ENCODE assay signal across 1 cellular context in genomic region chr1:36481091-36481490, GRCh38.
TF ChIP-seq lines count a peak whose summit lies in the region.

No MANE protein-coding gene starts in this region.

TF ChIP-seq in HepG2, 621 proteins besides CTCF, POLR2A, EP300 and RAD21:
- TF ChIP-seq BRCA1 (CRISPR knock-in tag; IDR thresholded peaks at IDR 0.05): no peak
- TF ChIP-seq ZSCAN9 (CRISPR knock-in tag; IDR thresholded peaks at IDR 0.05; ENCODE audit: borderline replicate concordance): no peak
- TF ChIP-seq XRCC5 (optimal IDR thresholded peaks at IDR 0.05; ENCODE audit: low read length): no peak
- no peak for TF ChIP-seq TCF7L2 (IDR thresholded peaks at IDR 0.05; ENCODE audit: low read depth, low read length)
- TF ChIP-seq, protein P1, sequence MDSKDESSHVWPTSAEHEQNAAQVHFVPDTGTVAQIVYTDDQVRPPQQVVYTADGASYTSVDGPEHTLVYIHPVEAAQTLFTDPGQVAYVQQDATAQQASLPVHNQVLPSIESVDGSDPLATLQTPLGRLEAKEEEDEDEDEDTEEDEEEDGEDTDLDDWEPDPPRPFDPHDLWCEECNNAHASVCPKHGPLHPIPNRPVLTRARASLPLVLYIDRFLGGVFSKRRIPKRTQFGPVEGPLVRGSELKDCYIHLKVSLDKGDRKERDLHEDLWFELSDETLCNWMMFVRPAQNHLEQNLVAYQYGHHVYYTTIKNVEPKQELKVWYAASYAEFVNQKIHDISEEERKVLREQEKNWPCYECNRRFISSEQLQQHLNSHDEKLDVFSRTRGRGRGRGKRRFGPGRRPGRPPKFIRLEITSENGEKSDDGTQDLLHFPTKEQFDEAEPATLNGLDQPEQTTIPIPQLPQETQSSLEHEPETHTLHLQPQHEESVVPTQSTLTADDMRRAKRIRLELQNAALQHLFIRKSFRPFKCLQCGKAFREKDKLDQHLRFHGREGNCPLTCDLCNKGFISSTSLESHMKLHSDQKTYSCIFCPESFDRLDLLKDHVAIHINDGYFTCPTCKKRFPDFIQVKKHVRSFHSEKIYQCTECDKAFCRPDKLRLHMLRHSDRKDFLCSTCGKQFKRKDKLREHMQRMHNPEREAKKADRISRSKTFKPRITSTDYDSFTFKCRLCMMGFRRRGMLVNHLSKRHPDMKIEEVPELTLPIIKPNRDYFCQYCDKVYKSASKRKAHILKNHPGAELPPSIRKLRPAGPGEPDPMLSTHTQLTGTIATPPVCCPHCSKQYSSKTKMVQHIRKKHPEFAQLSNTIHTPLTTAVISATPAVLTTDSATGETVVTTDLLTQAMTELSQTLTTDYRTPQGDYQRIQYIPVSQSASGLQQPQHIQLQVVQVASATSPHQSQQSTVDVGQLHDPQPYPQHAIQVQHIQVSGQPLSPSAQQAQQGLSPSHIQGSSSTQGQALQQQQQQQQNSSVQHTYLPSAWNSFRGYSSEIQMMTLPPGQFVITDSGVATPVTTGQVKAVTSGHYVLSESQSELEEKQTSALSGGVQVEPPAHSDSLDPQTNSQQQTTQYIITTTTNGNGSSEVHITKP (CRISPR knock-in tag; IDR thresholded peaks at IDR 0.05; ENCODE audit: low read depth): no peak
- TF ChIP-seq ZNF292 (CRISPR knock-in tag; IDR thresholded peaks at IDR 0.05; ENCODE audit: borderline replicate concordance, low read depth): no peak
- TF ChIP-seq KDM3A (CRISPR knock-in tag; IDR thresholded peaks at IDR 0.05; ENCODE audit: low read depth): no peak
- no peak for TF ChIP-seq ZSCAN30 (CRISPR knock-in tag; IDR thresholded peaks at IDR 0.05)
- no peak for TF ChIP-seq ETS1 (CRISPR knock-in tag; IDR thresholded peaks at IDR 0.05)
- no peak for TF ChIP-seq ZNF446 (CRISPR knock-in tag; IDR thresholded peaks at IDR 0.05)
- no peak for TF ChIP-seq HDAC6 (IDR thresholded peaks at IDR 0.05; ENCODE audit: low read depth, low read length)
- TF ChIP-seq TERF1 (CRISPR knock-in tag; IDR thresholded peaks at IDR 0.05): no peak
- no peak for TF ChIP-seq ZNF280D (CRISPR knock-in tag; IDR thresholded peaks at IDR 0.05)
